ENCODE assay signal across 1 cellular context in genomic region chr5:696753-697152, GRCh38.
TF ChIP-seq lines count a peak whose summit lies in the region.

No MANE protein-coding gene starts in this region.

TF ChIP-seq in HepG2, 621 proteins besides CTCF, POLR2A, EP300 and RAD21:
- TF ChIP-seq, protein P1, sequence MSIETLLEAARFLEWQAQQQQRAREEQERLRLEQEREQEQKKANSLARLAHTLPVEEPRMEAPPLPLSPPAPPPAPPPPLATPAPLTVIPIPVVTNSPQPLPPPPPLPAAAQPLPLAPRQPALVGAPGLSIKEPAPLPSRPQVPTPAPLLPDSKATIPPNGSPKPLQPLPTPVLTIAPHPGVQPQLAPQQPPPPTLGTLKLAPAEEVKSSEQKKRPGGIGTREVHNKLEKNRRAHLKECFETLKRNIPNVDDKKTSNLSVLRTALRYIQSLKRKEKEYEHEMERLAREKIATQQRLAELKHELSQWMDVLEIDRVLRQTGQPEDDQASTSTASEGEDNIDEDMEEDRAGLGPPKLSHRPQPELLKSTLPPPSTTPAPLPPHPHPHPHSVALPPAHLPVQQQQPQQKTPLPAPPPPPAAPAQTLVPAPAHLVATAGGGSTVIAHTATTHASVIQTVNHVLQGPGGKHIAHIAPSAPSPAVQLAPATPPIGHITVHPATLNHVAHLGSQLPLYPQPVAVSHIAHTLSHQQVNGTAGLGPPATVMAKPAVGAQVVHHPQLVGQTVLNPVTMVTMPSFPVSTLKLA (IDR thresholded peaks at IDR 0.05), result peak; percentile 60
TF ChIP-seq in HepG2: peak in this region for 1; not testable (repeated sequence) for 620.
